1 cellular context compared by ENCODE assay signal in the genomic region with DNA sequence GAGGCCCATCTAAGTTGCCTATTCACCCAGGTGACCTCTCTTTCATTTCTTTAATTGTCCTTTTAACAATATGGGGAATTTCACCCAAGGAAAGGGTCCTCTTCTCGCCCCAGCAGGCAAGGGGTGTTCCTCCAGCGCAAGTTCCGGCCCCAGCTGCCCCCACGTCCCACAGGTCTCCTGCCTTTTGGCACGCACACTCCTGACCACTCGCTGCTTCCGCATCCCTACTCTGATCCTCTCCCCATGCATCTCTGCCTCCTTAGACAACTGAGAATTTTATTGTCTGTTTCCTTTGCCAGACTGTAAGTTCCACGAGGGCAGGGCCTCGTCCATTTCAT.
TF ChIP-seq lines count a peak whose summit lies in the region.

No MANE protein-coding gene starts in this region.

TF ChIP-seq in HepG2, 621 proteins besides CTCF, POLR2A, EP300 and RAD21:
- TF ChIP-seq ZNF670 (CRISPR knock-in tag; IDR thresholded peaks at IDR 0.05; ENCODE audit: borderline replicate concordance): no peak
- TF ChIP-seq ZNF709 (CRISPR knock-in tag; IDR thresholded peaks at IDR 0.05): peak; percentile 29; the same call in 1 of the 2 replicates
- TF ChIP-seq ZMAT3 (CRISPR knock-in tag; conservative IDR thresholded peaks at IDR 0.05): 0 out of 2 replicates have a peak, but pooled peaks have one; percentile 49
- TF ChIP-seq FUBP1 (CRISPR knock-in tag; IDR thresholded peaks at IDR 0.05; ENCODE audit: borderline replicate concordance): peak; percentile 74; the same call in 1 of the 2 replicates
- TF ChIP-seq ZNF572 (CRISPR knock-in tag; IDR thresholded peaks at IDR 0.05): 0 out of 2 replicates have a peak, but pooled peaks have one; percentile 16
- no peak for TF ChIP-seq ARID4A (CRISPR knock-in tag; IDR thresholded peaks at IDR 0.05; ENCODE audit: borderline replicate concordance)
- peak; percentile 21 for TF ChIP-seq IKZF4 (CRISPR knock-in tag; IDR thresholded peaks at IDR 0.05; ENCODE audit: borderline replicate concordance, low read depth, not compliant biosample characterization)
- no peak for TF ChIP-seq GATA4 (IDR thresholded peaks at IDR 0.05; ENCODE audit: borderline replicate concordance, low read depth)
- TF ChIP-seq ZBTB38 (CRISPR knock-in tag; IDR thresholded peaks at IDR 0.05): peak; percentile 29; the same call in 1 of the 2 replicates
- peak; percentile 57; the same call in 1 of the 2 replicates for TF ChIP-seq ZNF605 (CRISPR knock-in tag; IDR thresholded peaks at IDR 0.05)
- TF ChIP-seq ZNF703 (CRISPR knock-in tag; IDR thresholded peaks at IDR 0.05; ENCODE audit: borderline replicate concordance): 0 out of 2 replicates have a peak, but pooled peaks have one; percentile 7
- TF ChIP-seq, protein P1, sequence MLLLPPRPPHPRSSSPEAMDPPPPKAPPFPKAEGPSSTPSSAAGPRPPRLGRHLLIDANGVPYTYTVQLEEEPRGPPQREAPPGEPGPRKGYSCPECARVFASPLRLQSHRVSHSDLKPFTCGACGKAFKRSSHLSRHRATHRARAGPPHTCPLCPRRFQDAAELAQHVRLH (CRISPR knock-in tag; IDR thresholded peaks at IDR 0.05; ENCODE audit: borderline replicate concordance, low read depth): no peak
- TF ChIP-seq RBAK (CRISPR knock-in tag; IDR thresholded peaks at IDR 0.05): 0 out of 2 replicates have a peak, but pooled peaks have one; percentile 11
- peak; percentile 7; the same call in 1 of the 2 replicates for TF ChIP-seq THRA (CRISPR knock-in tag; IDR thresholded peaks at IDR 0.05; ENCODE audit: borderline replicate concordance)
- 0 out of 2 replicates have a peak, but pooled peaks have one; percentile 65 for TF ChIP-seq CREBL2 (CRISPR knock-in tag; IDR thresholded peaks at IDR 0.05; ENCODE audit: borderline replicate concordance)
- 0 out of 2 replicates have a peak, but pooled peaks have one; percentile 15 for TF ChIP-seq AHR (CRISPR knock-in tag; IDR thresholded peaks at IDR 0.05)
